Comparison of ENCODE assay signal across 25 cellular contexts in the genomic region with DNA sequence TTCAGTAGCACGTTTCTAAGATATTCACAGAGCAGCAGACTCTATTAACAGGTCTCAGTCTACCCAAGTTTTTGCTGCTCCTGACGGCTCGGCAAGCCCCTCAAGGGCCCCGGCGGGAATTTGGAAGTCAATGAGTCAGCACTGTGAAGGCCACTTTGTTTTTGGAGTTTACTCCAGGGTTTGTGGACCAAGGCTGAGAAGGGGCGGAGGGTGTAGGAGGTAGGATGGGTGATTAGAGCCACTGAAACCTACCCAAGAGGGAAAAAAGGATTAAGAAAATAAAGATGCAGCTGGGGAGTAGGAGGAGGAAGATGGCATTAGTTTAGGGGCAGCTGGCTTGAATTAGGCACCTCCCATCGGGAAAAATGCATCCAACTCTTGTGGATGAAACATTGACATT.
DNase-seq lines count a peak whose midpoint lies in the region; ATAC-seq, FAIRE-seq and TF ChIP-seq lines count a peak whose summit lies in the region.
"Had no signal": no experiment of that assay in that cellular context is flagged by ENCODE, and none has a peak within 500 bp of the region (broad histone marks: within the 10 kb centered on the region; RNA-seq: fewer than 3 reads in every experiment).

No MANE protein-coding gene starts in this region.

- peak overlapping the region; percentile 96 for H3K4me2 ChIP-seq in HepG2 (ENCODE audit: low read depth, low read length)

- DNase-seq in HFFc6, result no peak
- DNase-seq in HepG2 (ENCODE audit: low spot score), result no peak
- DNase-seq in spleen, result peak; percentile 22
- no peak for DNase-seq in breast epithelium (ENCODE audit: low spot score in 2 of 2)
- DNase-seq: activated CD8-positive, alpha-beta T cell treated with anti-CD3 and anti-CD28 coated beads for 36 hours; central memory CD4-positive, alpha-beta T cell; DND-41; H9; KBM-7; left lung; MM.1S; naive B cell; NCI-H2081 treated with DMSO at 0.1 percent for 48 hours; T-helper 2 cell had no signal

- H3K4me3 Mint-ChIP-seq in HFFc6 (no peak overlapping the region; the same call in 1 of the 2 replicates), brain (peak overlapping the region in 3 of 5 experiments; percentile 16 to 75 (median 36))
- H3K4me3 Mint-ChIP-seq: activated CD8-positive, alpha-beta T cell treated with anti-CD3 and anti-CD28 coated beads for 36 hours; activated naive CD8-positive, alpha-beta T cell; mesothelial cell of epicardium; naive B cell; type B pancreatic cell had no signal

- POLR2A ChIA-PET in HepG2 (lab: Yijun Ruan, JAX), result interaction anchor here (1.2 to 3.3 kb wide), 14 partner anchors 10 to 212 kb away, joined by 3 to 20 read pairs (median 8); partner anchors contain the start of gene DLG1

- H3K36me3 Mint-ChIP-seq in HFFc6 (ENCODE audit: low read depth), result no peaks in the 10 kb centered on the region
- no peaks in the 10 kb centered on the region for H3K36me3 Mint-ChIP-seq in brain
- H3K36me3 Mint-ChIP-seq: activated naive CD8-positive, alpha-beta T cell; mesothelial cell of epicardium; naive B cell; type B pancreatic cell had no signal

- H3K9ac ChIP-seq in HepG2 (ENCODE audit: insufficient read depth, low read depth, low read length), result peak overlapping the region; percentile 66; the same call in 1 of the 2 replicates
- H3K9ac ChIP-seq: BLaER1 treated with 17β-estradiol and CSF1 and Interleukin-3, amounts not matched to agents 10 nM and 100 nM had no signal

- 32% methylated on average over 7 of the region's 7 CpGs for WGBS in HepG2 (ENCODE audit: low lambda C conversion rate)
- 83 to 88% (median 84%) methylated on average over 7 of the region's 7 CpGs for WGBS in spleen, 5 donors

- TF ChIP-seq POLR2A in HepG2 (IDR thresholded peaks at IDR 0.05; ENCODE audit: insufficient read depth in 1 of 2, low read depth in 2 of 2, low read length in 2 of 2) (no peak), spleen (IDR thresholded peaks at IDR 0.05) (no peak), breast epithelium (IDR thresholded peaks at IDR 0.05) (no peak)

- no peaks in the 10 kb centered on the region for H3K9me3 ChIP-seq in HepG2 (ENCODE audit: low read length)
- no peaks in the 10 kb centered on the region for H3K9me3 ChIP-seq in spleen
- no peaks in the 10 kb centered on the region for H3K9me3 ChIP-seq in breast epithelium
- H3K9me3 ChIP-seq: ascending aorta; BLaER1 treated with 17β-estradiol and CSF1 and Interleukin-3, amounts not matched to agents 10 nM and 100 nM; Caco-2; left lung had no signal

- no peak for TF ChIP-seq EP300 in HepG2 (IDR thresholded peaks at IDR 0.05; ENCODE audit: low read depth in 2 of 2, low read length in 2 of 2)
- no peak for TF ChIP-seq EP300 in HepG2 (CRISPR knock-in tag; IDR thresholded peaks at IDR 0.05; ENCODE audit: borderline replicate concordance)

- peaks cover 97% of the 10 kb centered on the region for H3K4me1 ChIP-seq in HepG2 (ENCODE audit: insufficient read depth, low read length)
- no peaks in the 10 kb centered on the region for H3K4me1 ChIP-seq in spleen
- H3K4me1 ChIP-seq in breast epithelium, result peaks cover 0 to 5% of the 10 kb centered on the region in 2 donors
- H3K4me1 ChIP-seq: left lung had no signal

- no peak for FAIRE-seq in HepG2 (lab: Jason Lieb, UNC)
- FAIRE-seq: islet of Langerhans had no signal

- H3K27me3 Mint-ChIP-seq in HFFc6 (ENCODE audit: insufficient read depth) (peaks cover 2% of the 10 kb centered on the region; the same call in 1 of the 2 replicates), brain (no peaks in the 10 kb centered on the region)

- no TSS peak for BruUV-seq in HepG2 (replicated peaks; lab: Mats Ljungman, UMichigan)

- H3K27ac Mint-ChIP-seq in HFFc6 (peak overlapping the region; percentile 85; the same call in 1 of the 2 replicates), brain (peak overlapping the region in 4 of 5 experiments; percentile 69 to 98 (median 95))
- H3K27ac Mint-ChIP-seq: activated CD8-positive, alpha-beta T cell treated with anti-CD3 and anti-CD28 coated beads for 36 hours; activated naive CD8-positive, alpha-beta T cell; activated T-helper 2 cell treated with anti-CD3 and anti-CD28 coated beads, Interferon-gamma antibody, Interleukin-2, Interleukin-4, amounts not matched to agents 10 μg/mL and 5 μg/mL and 100 μg/mL, durations not matched to agents 14 hours and 24 hours and 36 hours; mesothelial cell of epicardium; type B pancreatic cell had no signal

- H3K27me3 ChIP-seq in HepG2 (ENCODE audit: control insufficient read depth in 1 of 2, insufficient read depth in 2 of 2, low read length in 2 of 2) (no peaks in the 10 kb centered on the region), spleen (replicated peaks in 1 of 7) (peaks cover 0 to 28% (median 0%) of the 10 kb centered on the region in 7 donors), breast epithelium (no peaks in the 10 kb centered on the region)
- H3K27me3 ChIP-seq: ascending aorta; BLaER1 treated with 17β-estradiol and CSF1 and Interleukin-3, amounts not matched to agents 10 nM and 100 nM had no signal

- no peaks in the 10 kb centered on the region for H4K20me1 ChIP-seq in HepG2 (ENCODE audit: insufficient read depth, low read length)
- H4K20me1 ChIP-seq: BLaER1 treated with 17β-estradiol and CSF1 and Interleukin-3, amounts not matched to agents 10 nM and 100 nM had no signal

- in situ Hi-C loops in HepG2 (cut with HindIII; ENCODE audit: extremely low pct_ligation_motif_present, low pct_unique_long_range_greater_than_20kb), result no loop called here

- H3K9me3 Mint-ChIP-seq in HFFc6, result no peaks in the 10 kb centered on the region
- peaks cover 0 to 7% (median 0%) of the 10 kb centered on the region in 5 experiments for H3K9me3 Mint-ChIP-seq in brain
- H3K9me3 Mint-ChIP-seq: activated CD8-positive, alpha-beta T cell treated with anti-CD3 and anti-CD28 coated beads for 36 hours; activated T-helper 2 cell treated with anti-CD3 and anti-CD28 coated beads, Interferon-gamma antibody, Interleukin-2, Interleukin-4, amounts not matched to agents 10 μg/mL and 5 μg/mL and 100 μg/mL, durations not matched to agents 14 hours and 24 hours and 36 hours; H9; mesothelial cell of epicardium; type B pancreatic cell had no signal

- peak overlapping the region; percentile 66 for H2AFZ ChIP-seq in HepG2 (ENCODE audit: low read length)

- H3K27ac ChIP-seq in HepG2 (ENCODE audit: extremely low read length, insufficient read depth, low read length), result peak overlapping the region; percentile 96
- no peak overlapping the region for H3K27ac ChIP-seq in spleen
- peak overlapping the region in 1 of 2 donors; percentile 7 for H3K27ac ChIP-seq in breast epithelium
- H3K27ac ChIP-seq: ascending aorta; BLaER1 treated with 17β-estradiol and CSF1 and Interleukin-3, amounts not matched to agents 10 nM and 100 nM; left lung had no signal

- TF ChIP-seq RAD21 in HepG2 (CRISPR knock-in tag; IDR thresholded peaks at IDR 0.05), result no peak

- H3K79me2 ChIP-seq in HepG2 (ENCODE audit: insufficient read depth, low read length), result no peaks in the 10 kb centered on the region

- H3K4me3 ChIP-seq in HepG2 (replicated peaks in 1 of 3; ENCODE audit: insufficient read depth in 1 of 3, low read depth in 2 of 3, low read length in 3 of 3) (peak overlapping the region; percentile 2 to 70 (median 57); a peak in 4 of 6 replicates), spleen (no peak overlapping the region), breast epithelium (no peak overlapping the region)
- H3K4me3 ChIP-seq: ascending aorta; BLaER1 treated with 17β-estradiol and CSF1 and Interleukin-3, amounts not matched to agents 10 nM and 100 nM; left lung had no signal

- intact Hi-C loops in HepG2 (cut with micrococcal nuclease; ENCODE audit: unreplicated experiment), result loop anchor here (5.0 kb wide), 1 partner anchor 171 kb away; the partner anchor contains the start of gene DLG1
- intact Hi-C loops in spleen (cut with DNase I; ENCODE audit: low total_unique reads), result no loop called here
- intact Hi-C loops in breast epithelium (cut with DNase I; ENCODE audit: low total_unique reads), result no loop called here

- CTCF ChIA-PET in HepG2 (lab: Yijun Ruan, JAX; ENCODE audit: low intra/inter-chr PET ratio, low total read pairs), result no interaction called here

- H3K4me1 Mint-ChIP-seq in HFFc6 (ENCODE audit: low read depth) (peaks cover 78% of the 10 kb centered on the region), brain (peaks cover 83% of the 10 kb centered on the region)
- H3K4me1 Mint-ChIP-seq: naive B cell had no signal

- H3K36me3 ChIP-seq in HepG2 (replicated peaks in 1 of 2; ENCODE audit: control insufficient read depth in 1 of 2, insufficient read depth in 2 of 2, low read length in 2 of 2) (no peaks in the 10 kb centered on the region), spleen (no peaks in the 10 kb centered on the region), breast epithelium (no peaks in the 10 kb centered on the region)
- H3K36me3 ChIP-seq: ascending aorta; BLaER1 treated with 17β-estradiol and CSF1 and Interleukin-3, amounts not matched to agents 10 nM and 100 nM; left lung had no signal

- ATAC-seq in HepG2 (no peak), HG03097 (IDR thresholded peaks at IDR 0.05; ENCODE audit: low FRiP score, unreplicated experiment) (no peak), HG03159 (IDR thresholded peaks at IDR 0.05; ENCODE audit: unreplicated experiment) (no peak)
- ATAC-seq: activated CD8-positive, alpha-beta T cell treated with anti-CD3 and anti-CD28 coated beads for 36 hours had no signal

- no peak for TF ChIP-seq CTCF in HFFc6 (IDR thresholded peaks at IDR 0.05)
- no peak for TF ChIP-seq CTCF in brain (conservative IDR thresholded peaks at IDR 0.05)
- TF ChIP-seq CTCF in HepG2 (CRISPR knock-in tag; IDR thresholded peaks at IDR 0.05), result no peak
- no peak for TF ChIP-seq CTCF in spleen (IDR thresholded peaks at IDR 0.05 in 8 of 11, conservative IDR thresholded peaks at IDR 0.05 in 3 of 11)
- no peak for TF ChIP-seq CTCF in breast epithelium (IDR thresholded peaks at IDR 0.05)

TF ChIP-seq in HepG2, 621 proteins besides CTCF, POLR2A, EP300 and RAD21 (continues in another document):
- TF ChIP-seq HES4 (CRISPR knock-in tag; IDR thresholded peaks at IDR 0.05; ENCODE audit: borderline replicate concordance), result no peak

Comparison
In these comparisons a context has a peak if more than half of its experiments do, and no peak if none do; other contexts are left out.
1. H3K4me3 ChIP-seq: peak in HepG2 (3 of 3); none in spleen (0 of 8) and breast epithelium (0 of 3).